ENCODE assay signal across 8 cellular contexts in genomic region chr22:36781656-36782627, GRCh38. TPM values are rescaled to one million over a fixed set of nuclear protein-coding genes. Genes with fewer than 3 reads are reported as not detected.
DNase-seq lines count a peak whose midpoint lies in the region; ATAC-seq and TF ChIP-seq lines count a peak whose summit lies in the region.

No MANE protein-coding gene starts in this region.

- H3K4me2 ChIP-seq in OCI-LY7 (ENCODE audit: low read length), result peak overlapping the region; percentile 37; the same call in 1 of the 2 replicates

- no peaks in the 10 kb centered on the region; the same call in 1 of the 2 replicates for H3K9me3 ChIP-seq in OCI-LY7 (ENCODE audit: low read length)

- H3K4me3 ChIP-seq in OCI-LY7 (ENCODE audit: low read depth, low read length, poor library complexity, severe bottlenecking), result no peak overlapping the region

- peak overlapping the region; percentile 89 for H2AFZ ChIP-seq in OCI-LY7 (ENCODE audit: low read length)

- BruUV-seq in OCI-LY7 (replicated peaks; lab: Mats Ljungman, UMichigan), result no TSS peak

- no peak for TF ChIP-seq POLR2A in erythroblast (IDR thresholded peaks at IDR 0.05; ENCODE audit: low read length)

- intact Hi-C loops in OCI-LY7 (cut with micrococcal nuclease; ENCODE audit: unreplicated experiment), result loop anchor here (1.0 to 5.0 kb wide), 4 partner anchors 71 to 263 kb away; no protein-coding TSS in a partner anchor

- TF ChIP-seq CTCF in OCI-LY7 (conservative IDR thresholded peaks at IDR 0.05; ENCODE audit: low read length), result peak; percentile 97

- H3K9me2 ChIP-seq in OCI-LY7 (ENCODE audit: insufficient read depth, low read length), result no peaks in the 10 kb centered on the region

- no peak overlapping the region for H3K27ac ChIP-seq in OCI-LY7 (ENCODE audit: low read depth, low read length, poor library complexity, severe bottlenecking)

- no peaks in the 10 kb centered on the region for H3K79me2 ChIP-seq in OCI-LY7 (ENCODE audit: insufficient read depth, low read depth, low read length)

- H3K4me1 ChIP-seq in OCI-LY7 (ENCODE audit: insufficient read depth, low read length, poor library complexity, severe bottlenecking), result peaks cover 6% of the 10 kb centered on the region

- H3K36me3 ChIP-seq in OCI-LY7 (ENCODE audit: insufficient read depth, low read length), result no peaks in the 10 kb centered on the region

- H4K20me1 ChIP-seq in OCI-LY7 (ENCODE audit: insufficient read depth, low read length), result no peaks in the 10 kb centered on the region

- ATAC-seq in HG03342 (IDR thresholded peaks at IDR 0.05; ENCODE audit: unreplicated experiment), result peak; percentile 63

- CTCF ChIA-PET in OCI-LY7 (lab: Charles Lee; ENCODE audit: unreplicated experiment), result interaction anchor here (0.5 kb wide), 1 partner anchor 81 kb away, joined by 4 read pairs; no protein-coding TSS in a partner anchor

- DNase-seq in NCI-H2107 (lab: John Stamatoyannopoulos, UW) (peak; percentile 24), NCI-H2107 treated with DMSO at 0.1 percent for 48 hours (lab: John Stamatoyannopoulos, UW; ENCODE audit: unreplicated experiment) (no peak), OCI-LY7 (ENCODE audit: low spot score) (peak; percentile 80), activated T-cell treated with anti-CD3 and anti-CD28 coated beads for 24 hours (ENCODE audit: low read depth) (peak; percentile 85), erythroblast (lab: John Stamatoyannopoulos, UW) (peak; percentile 74 to 84), myocyte (ENCODE audit: low read depth) (peak; percentile 69)
- DNase-seq in stimulated activated CD8-positive, alpha-beta memory T cell treated with anti-CD3 and anti-CD28 coated beads, Interleukin-4, amount 100 ng/mL, for 4 hours (ENCODE audit: low read depth in 2 of 2, low spot score in 1 of 2), result peak; percentile 68 to 77

- POLR2A ChIA-PET in OCI-LY7 (lab: Charles Lee), result no interaction called here

RNA-seq across cellular contexts. Expression of gene IFT27, which starts 6.0 kb away (rescaled TPM):
- 18.3 and 22.1 TPM in 2 replicates for total RNA-seq in OCI-LY7 (2014; rRNA removed; shearing (Covaris generic))
- total RNA-seq in OCI-LY7 (2022), result 50.0 and 53.9 TPM in 2 replicates
- 13.4 and 14.6 TPM in 2 replicates for total RNA-seq in myocyte
- 39.5 TPM for polyA plus RNA-seq in myocyte (2012)

RNA-seq across cellular contexts. Expression of gene PVALB, which starts 34.9 kb away (rescaled TPM):
- total RNA-seq in OCI-LY7 (2014; rRNA removed; shearing (Covaris generic)), result not detected in 2 replicates
- not detected in 2 replicates for total RNA-seq in OCI-LY7 (2022)
- total RNA-seq in myocyte, result 3.3 and 30.7 TPM in 2 replicates
- 24.7 TPM for polyA plus RNA-seq in myocyte (2012)
